ENCODE assay signal across 18 cellular contexts in genomic region chr9:4080889-4081548, GRCh38.
DNase-seq lines count a peak whose midpoint lies in the region; ATAC-seq and TF ChIP-seq lines count a peak whose summit lies in the region.
"Had no signal": no experiment of that assay in that cellular context is flagged by ENCODE, and none has a peak within 500 bp of the region (broad histone marks: within the 10 kb centered on the region; RNA-seq: fewer than 3 reads in every experiment).

No MANE protein-coding gene starts in this region.

- no peaks in the 10 kb centered on the region for H3K9me3 ChIP-seq in aorta (ENCODE audit: control insufficient read depth, low read length)
- H3K9me3 ChIP-seq: ascending aorta, esophagus squamous epithelium, lower lobe of right lung, neutrophil, vagina had no signal

- peak; percentile 36 for DNase-seq in Ammon's horn (ENCODE audit: low spot score)
- DNase-seq in HEK293T (ENCODE audit: extremely low spot score): peak; percentile 12
- DNase-seq in left lobe of liver (ENCODE audit: low spot score): no peak
- DNase-seq in AML-193 (lab: John Stamatoyannopoulos, UW): no peak
- no peak for DNase-seq in H4 (ENCODE audit: low spot score)
- no peak for DNase-seq in aorta
- DNase-seq: ACHN; esophagus squamous epithelium; lower lobe of right lung; MV-4-11; NCI-H2081 treated with DMSO at 0.1 percent for 48 hours; SHP77; stimulated activated naive B cell treated with anti-CD40 and anti-IgM and Interleukin-4, amounts not matched to agents 10 μg/mL and 1 μg/mL and 100 μg/mL, for 72 hours had no signal

- CTCF ChIA-PET in HEK293T (lab: Yijun Ruan, JAX): no interaction called here

- H3K4me3 ChIP-seq in aorta (ENCODE audit: low read length in 2 of 2): no peak overlapping the region
- H3K4me3 ChIP-seq: ascending aorta, esophagus squamous epithelium, lower lobe of right lung, vagina had no signal

- H3K27ac ChIP-seq in angular gyrus (ENCODE audit: low read depth, low read length): peak overlapping the region; percentile 43
- no peak overlapping the region for H3K27ac ChIP-seq in aorta (ENCODE audit: low read depth in 1 of 2, low read length in 2 of 2)
- H3K27ac ChIP-seq: ascending aorta, lower lobe of right lung, neutrophil, vagina had no signal

- H3K27me3 ChIP-seq in aorta (ENCODE audit: control insufficient read depth in 1 of 2, insufficient read depth in 2 of 2, low read length in 1 of 2): no peaks in the 10 kb centered on the region
- H3K27me3 ChIP-seq: ascending aorta, esophagus squamous epithelium, neutrophil, vagina had no signal

- intact Hi-C loops in aorta (cut with DNase I): loop anchor here in 1 of 2 donors (10.0 kb wide), 1 partner anchor 144 kb away; no protein-coding TSS in a partner anchor

- 84 to 86% methylated on average over 6 of the region's 6 CpGs for WGBS in aorta, 2 donors

- POLR2A ChIA-PET in HEK293T (lab: Yijun Ruan, JAX): no interaction called here

- peak; percentile 79 for ATAC-seq in left lobe of liver
- ATAC-seq in aorta (ENCODE audit: low FRiP score): no peak
- ATAC-seq in GM18858 (IDR thresholded peaks at IDR 0.05; ENCODE audit: unreplicated experiment): no peak
- ATAC-seq: lower lobe of right lung; stimulated activated naive B cell treated with anti-CD40 and anti-IgM and Interleukin-4, amounts not matched to agents 10 μg/mL and 1 μg/mL and 100 μg/mL, for 72 hours had no signal

- H3K36me3 ChIP-seq in aorta (ENCODE audit: control insufficient read depth in 1 of 2, insufficient read depth in 2 of 2, low read length in 1 of 2): no peaks in the 10 kb centered on the region
- H3K36me3 ChIP-seq: ascending aorta, esophagus squamous epithelium, lower lobe of right lung, neutrophil, vagina had no signal

- peaks cover 2 to 3% of the 10 kb centered on the region in 2 donors for H3K4me1 ChIP-seq in aorta (ENCODE audit: control insufficient read depth in 1 of 2, insufficient read depth in 2 of 2, low read length in 2 of 2)

TF ChIP-seq in HEK293T, 16 proteins besides CTCF, POLR2A, EP300 and RAD21:
- TF ChIP-seq FOXM1 (IDR thresholded peaks at IDR 0.05; ENCODE audit: borderline replicate concordance) (no peak), FOXK2 (IDR thresholded peaks at IDR 0.05) (no peak), ZNF384 (IDR thresholded peaks at IDR 0.05) (no peak), TARDBP (IDR thresholded peaks at IDR 0.05) (no peak), SUZ12 (IDR thresholded peaks at IDR 0.05) (no peak), SP1 (IDR thresholded peaks at IDR 0.05) (no peak), ARNT (IDR thresholded peaks at IDR 0.05) (no peak), L3MBTL2 (conservative IDR thresholded peaks at IDR 0.05) (no peak), ELF4 (IDR thresholded peaks at IDR 0.05) (no peak), HDGF (IDR thresholded peaks at IDR 0.05; ENCODE audit: borderline replicate concordance) (no peak), FOXA1 (IDR thresholded peaks at IDR 0.05) (no peak)
- TF ChIP-seq, protein P1, sequence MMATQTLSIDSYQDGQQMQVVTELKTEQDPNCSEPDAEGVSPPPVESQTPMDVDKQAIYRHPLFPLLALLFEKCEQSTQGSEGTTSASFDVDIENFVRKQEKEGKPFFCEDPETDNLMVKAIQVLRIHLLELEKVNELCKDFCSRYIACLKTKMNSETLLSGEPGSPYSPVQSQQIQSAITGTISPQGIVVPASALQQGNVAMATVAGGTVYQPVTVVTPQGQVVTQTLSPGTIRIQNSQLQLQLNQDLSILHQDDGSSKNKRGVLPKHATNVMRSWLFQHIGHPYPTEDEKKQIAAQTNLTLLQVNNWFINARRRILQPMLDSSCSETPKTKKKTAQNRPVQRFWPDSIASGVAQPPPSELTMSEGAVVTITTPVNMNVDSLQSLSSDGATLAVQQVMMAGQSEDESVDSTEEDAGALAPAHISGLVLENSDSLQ (IDR thresholded peaks at IDR 0.05): no peak

Comparison
In these comparisons a context has a peak if more than half of its experiments do, and no peak if none do; other contexts are left out.
1. DNase-seq: peak in Ammon's horn (single experiment) and HEK293T (single experiment); none in left lobe of liver (single experiment), AML-193 (0 of 2), H4 (single experiment) and aorta (0 of 2).